In the genomic region with DNA sequence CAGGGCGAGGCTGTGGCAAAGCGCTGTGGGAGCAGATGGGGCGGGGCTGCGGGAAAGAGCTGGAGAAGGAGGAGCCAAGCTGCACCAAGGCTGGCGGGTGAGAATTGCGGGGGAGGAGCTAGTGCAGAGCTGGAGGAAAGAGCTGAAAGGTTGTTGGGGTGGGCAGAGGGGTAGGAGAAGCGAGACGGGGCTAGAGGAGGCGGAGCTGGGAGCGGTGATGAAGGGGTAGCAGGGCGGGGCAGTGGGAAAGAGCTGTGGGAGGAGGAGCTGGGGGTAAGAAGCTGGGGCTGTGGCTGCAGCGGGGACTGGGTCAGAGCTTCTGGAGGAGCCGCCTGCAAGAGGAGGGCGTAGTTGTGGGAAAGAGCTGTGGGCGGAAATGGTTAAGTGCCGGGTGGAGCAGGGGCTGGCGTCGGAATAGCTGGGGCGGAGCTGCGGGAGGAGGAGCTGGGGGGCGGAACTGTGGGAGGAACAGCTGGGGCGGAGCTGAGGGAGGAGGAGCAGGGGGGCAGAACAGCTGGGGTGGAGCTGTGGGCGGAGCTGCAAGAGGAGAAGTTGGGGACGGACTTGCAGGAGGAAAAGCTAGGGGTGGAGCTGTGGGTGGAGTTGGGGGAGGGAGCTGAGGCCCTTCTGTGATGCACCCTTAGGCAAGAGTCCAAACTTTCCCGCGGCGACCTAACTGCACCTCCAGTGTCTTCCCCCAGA, we compare ENCODE assay signal across 8 cellular contexts. TPM values are rescaled to one million over a fixed set of nuclear protein-coding genes. Genes with fewer than 3 reads are reported as not detected.
A peak's percentile ranks its signal among the peaks of the same experiment; 100 is the strongest.
DNase-seq lines count a peak whose midpoint lies in the region; ATAC-seq and TF ChIP-seq lines count a peak whose summit lies in the region.

No MANE protein-coding gene starts in this region.

- peaks cover 13% of the 10 kb centered on the region for H3K79me2 ChIP-seq in GM23248 (ENCODE audit: insufficient read depth)
- peaks cover 11% of the 10 kb centered on the region for H3K79me2 ChIP-seq in Karpas-422 (ENCODE audit: low read length)
- H3K79me2 ChIP-seq in fibroblast of lung (ENCODE audit: control insufficient read depth, insufficient read depth, low read length) = peaks cover 9% of the 10 kb centered on the region

- H3K27ac ChIP-seq in GM23248 (peak overlapping the region; percentile 98), Karpas-422 (ENCODE audit: low read length) (peak overlapping the region; percentile 66), fibroblast of lung (ENCODE audit: insufficient read depth, low read length) (peak overlapping the region; percentile 89)
- H3K27ac ChIP-seq in naive thymus-derived CD4-positive, alpha-beta T cell (ENCODE audit: low read depth, low read length) = peak overlapping the region; percentile 84

- no peaks in the 10 kb centered on the region for H3K4me1 ChIP-seq in GM23248 (ENCODE audit: insufficient read depth)
- H3K4me1 ChIP-seq in Karpas-422 (ENCODE audit: low read length) = peaks cover 2% of the 10 kb centered on the region; the same call in 1 of the 2 replicates
- no peaks in the 10 kb centered on the region for H3K4me1 ChIP-seq in fibroblast of lung (ENCODE audit: control insufficient read depth, extremely low read depth, insufficient read depth, low read length)
- peaks cover 5% of the 10 kb centered on the region in 2 donors for H3K4me1 ChIP-seq in naive thymus-derived CD4-positive, alpha-beta T cell (ENCODE audit: control insufficient read depth in 2 of 2, insufficient read depth in 2 of 2, low read length in 2 of 2)

- H4K20me1 ChIP-seq in GM23248 (ENCODE audit: insufficient read depth) (no peaks in the 10 kb centered on the region), Karpas-422 (ENCODE audit: insufficient read depth, low read depth, low read length) (no peaks in the 10 kb centered on the region), fibroblast of lung (ENCODE audit: control insufficient read depth, extremely low read depth, insufficient read depth, low read length) (no peaks in the 10 kb centered on the region)

- no peaks in the 10 kb centered on the region for H3K9me2 ChIP-seq in GM23248 (ENCODE audit: insufficient read depth)
- no peaks in the 10 kb centered on the region for H3K9me2 ChIP-seq in Karpas-422 (replicated peaks; ENCODE audit: insufficient read depth, low read length)

- H3K27me3 Mint-ChIP-seq in naive thymus-derived CD4-positive, alpha-beta T cell = no peaks in the 10 kb centered on the region
- no peaks in the 10 kb centered on the region for H3K27me3 Mint-ChIP-seq in stimulated activated memory B cell treated with anti-CD40 and anti-IgM and Interleukin-4, amounts not matched to agents 10 μg/mL and 1 μg/mL and 100 μg/mL, for 72 hours

- CTCF ChIA-PET in naive thymus-derived CD4-positive, alpha-beta T cell (lab: Charles Lee) = interaction anchor here (1.9 to 2.3 kb wide), 2 partner anchors 400 to 753 kb away, joined by 5 to 15 read pairs; a partner anchor contains a TSS

- intact Hi-C loops in naive thymus-derived CD4-positive, alpha-beta T cell (cut with micrococcal nuclease) = loop anchor here in 1 of 2 donors (10.0 kb wide), 1 partner anchor 1045 kb away; a partner anchor contains a TSS

- TF ChIP-seq CTCF in fibroblast of lung (conservative IDR thresholded peaks at IDR 0.05 in 1 of 2, IDR thresholded peaks at IDR 0.05 in 1 of 2; ENCODE audit: low read depth in 1 of 2, low read length in 2 of 2) = peak in 1 of 2 donors; percentile 59

- H3F3A ChIP-seq in GM23248 (ENCODE audit: insufficient read depth) = no peaks in the 10 kb centered on the region

- POLR2A ChIA-PET in naive thymus-derived CD4-positive, alpha-beta T cell (lab: Charles Lee) = interaction anchor here (0.5 to 3.4 kb wide), 10 partner anchors 24 to 777 kb away, joined by 3 to 35 read pairs (median 4); a partner anchor contains a TSS

- H2AFZ ChIP-seq in GM23248 (no peak overlapping the region), Karpas-422 (ENCODE audit: low read length) (no peak overlapping the region), fibroblast of lung (ENCODE audit: low read length) (no peak overlapping the region)

- peak overlapping the region; percentile 87 to 98 (median 92) for H3K27ac Mint-ChIP-seq in naive thymus-derived CD4-positive, alpha-beta T cell
- peak overlapping the region; percentile 88 for H3K27ac Mint-ChIP-seq in stimulated activated memory B cell treated with anti-CD40 and anti-IgM and Interleukin-4, amounts not matched to agents 10 μg/mL and 1 μg/mL and 100 μg/mL, for 72 hours

- peaks cover 0 to 1% (median 0%) of the 10 kb centered on the region in 11 donors for H3K9me3 Mint-ChIP-seq in naive thymus-derived CD4-positive, alpha-beta T cell
- no peaks in the 10 kb centered on the region for H3K9me3 Mint-ChIP-seq in stimulated activated memory B cell treated with anti-CD40 and anti-IgM and Interleukin-4, amounts not matched to agents 10 μg/mL and 1 μg/mL and 100 μg/mL, for 72 hours

- H3K27me3 ChIP-seq in GM23248 (replicated peaks; ENCODE audit: insufficient read depth) (no peaks in the 10 kb centered on the region), Karpas-422 (ENCODE audit: low read length) (no peaks in the 10 kb centered on the region), fibroblast of lung (ENCODE audit: control insufficient read depth, insufficient read depth, low read length) (no peaks in the 10 kb centered on the region)
- H3K27me3 ChIP-seq in naive thymus-derived CD4-positive, alpha-beta T cell (ENCODE audit: control insufficient read depth in 2 of 2, insufficient read depth in 2 of 2, low read length in 2 of 2) = no peaks in the 10 kb centered on the region

- peak overlapping the region; percentile 58 for H3K4me2 ChIP-seq in GM23248 (ENCODE audit: unreplicated experiment)
- peak overlapping the region; percentile 76 for H3K4me2 ChIP-seq in Karpas-422 (ENCODE audit: low read depth, low read length, poor library complexity, severe bottlenecking)
- H3K4me2 ChIP-seq in fibroblast of lung (ENCODE audit: extremely low read depth, insufficient read depth, low read length) = peak overlapping the region; percentile 78

- peaks cover 0 to 3% (median 0%) of the 10 kb centered on the region in 5 donors for H3K36me3 Mint-ChIP-seq in naive thymus-derived CD4-positive, alpha-beta T cell
- H3K36me3 Mint-ChIP-seq in stimulated activated memory B cell treated with anti-CD40 and anti-IgM and Interleukin-4, amounts not matched to agents 10 μg/mL and 1 μg/mL and 100 μg/mL, for 72 hours = peaks cover 15% of the 10 kb centered on the region

- WGBS in GM23248 (ENCODE audit: low coverage in 1 of 2, low lambda C conversion rate in 2 of 2, missing lambda C conversion rate in 2 of 2), 2 experiments = 1 to 10% methylated on average over 2 to 24 of the region's 27 CpGs

- H3K36me3 ChIP-seq in GM23248 (ENCODE audit: low read depth) (no peaks in the 10 kb centered on the region), Karpas-422 (ENCODE audit: insufficient read depth, low read length) (no peaks in the 10 kb centered on the region), fibroblast of lung (ENCODE audit: control insufficient read depth, insufficient read depth, low read length) (no peaks in the 10 kb centered on the region)
- H3K36me3 ChIP-seq in naive thymus-derived CD4-positive, alpha-beta T cell (ENCODE audit: control insufficient read depth in 2 of 3, insufficient read depth in 3 of 3, low read length in 3 of 3) = peaks cover 0 to 10% (median 3%) of the 10 kb centered on the region in 3 experiments

- in situ Hi-C loops in GM23248 (cut with MboI) = no loop called here

- H3K9me3 ChIP-seq in GM23248 (ENCODE audit: low read depth) (no peaks in the 10 kb centered on the region), Karpas-422 (ENCODE audit: low read length) (no peaks in the 10 kb centered on the region), fibroblast of lung (ENCODE audit: control insufficient read depth, insufficient read depth, low read depth, low read length) (no peaks in the 10 kb centered on the region)
- H3K9me3 ChIP-seq in naive thymus-derived CD4-positive, alpha-beta T cell (ENCODE audit: control insufficient read depth in 2 of 3, low read length in 3 of 3) = no peaks in the 10 kb centered on the region

- peak overlapping the region; percentile 82 to 96 (median 90) for H3K4me3 Mint-ChIP-seq in naive thymus-derived CD4-positive, alpha-beta T cell
- peak overlapping the region; percentile 95 for H3K4me3 Mint-ChIP-seq in stimulated activated memory B cell treated with anti-CD40 and anti-IgM and Interleukin-4, amounts not matched to agents 10 μg/mL and 1 μg/mL and 100 μg/mL, for 72 hours

- DNase-seq in EL = peak; percentile 97
- DNase-seq in GM23248 = peak; percentile 94
- DNase-seq in Karpas-422 = peak; percentile 96
- peak; percentile 97 for DNase-seq in RKO (ENCODE audit: low spot score)
- DNase-seq in activated T-helper 1 cell treated with anti-CD3 and anti-CD28 coated beads, Interleukin-2, amount 50 U/mL, for 16 hours (ENCODE audit: low read depth in 1 of 2, low spot score in 1 of 2) = peak; percentile 77 to 80
- DNase-seq in fibroblast of lung (ENCODE audit: low read depth in 2 of 2) = peak; percentile 98
- peak; percentile 71 to 94 (median 91) for DNase-seq in naive thymus-derived CD4-positive, alpha-beta T cell

- peak overlapping the region; percentile 92 for H3K9ac ChIP-seq in GM23248
- peak overlapping the region; percentile 65 for H3K9ac ChIP-seq in Karpas-422 (ENCODE audit: low read length)
- H3K9ac ChIP-seq in fibroblast of lung (ENCODE audit: insufficient read depth, low read length) = peak overlapping the region; percentile 76

- ATAC-seq in naive thymus-derived CD4-positive, alpha-beta T cell = peak; percentile 68
- ATAC-seq in stimulated activated memory B cell treated with anti-CD40 and anti-IgM and Interleukin-4, amounts not matched to agents 10 μg/mL and 1 μg/mL and 100 μg/mL, for 72 hours = peak; percentile 76

- peak overlapping the region; percentile 70 for H3K4me3 ChIP-seq in GM23248
- H3K4me3 ChIP-seq in Karpas-422 (ENCODE audit: low read length) = peak overlapping the region; percentile 69
- peak overlapping the region; percentile 29 to 58 (median 40) for H3K4me3 ChIP-seq in fibroblast of lung (replicated peaks in 1 of 4; ENCODE audit: control extremely low read depth in 1 of 4, insufficient read depth in 1 of 4, low read depth in 3 of 4, low read length in 4 of 4)
- H3K4me3 ChIP-seq in naive thymus-derived CD4-positive, alpha-beta T cell (ENCODE audit: low read length) = peak overlapping the region; percentile 63

- H3K4me1 Mint-ChIP-seq in naive thymus-derived CD4-positive, alpha-beta T cell = peaks cover 0 to 12% (median 0%) of the 10 kb centered on the region in 7 donors
- peaks cover 13% of the 10 kb centered on the region for H3K4me1 Mint-ChIP-seq in stimulated activated memory B cell treated with anti-CD40 and anti-IgM and Interleukin-4, amounts not matched to agents 10 μg/mL and 1 μg/mL and 100 μg/mL, for 72 hours

RNA-seq across cellular contexts. Expression of a gene that starts 1.9 kb away (rescaled TPM):
- 24.7 and 28.1 TPM in 2 replicates for total RNA-seq in GM23248 (2014; rRNA removed; shearing (Covaris generic))
- 45.2 and 48.2 TPM in 2 replicates for polyA plus RNA-seq in GM23248 (2016; fragmentation: Nextera tagmentation; extraction: Ambion mirVana)
- 28.2 and 30.3 TPM in 2 replicates for total RNA-seq in Karpas-422 (2014; rRNA removed; shearing (Covaris generic); ENCODE audit: low replicate concordance)
- total RNA-seq in fibroblast of lung = 15.9 and 17.2 TPM in 2 replicates
- 31.6 and 34.9 TPM in 2 replicates for polyA plus RNA-seq in fibroblast of lung
- 28.2 and 32.6 TPM in 2 replicates for polyA plus RNA-seq in fibroblast of lung (2012)
- polyA minus RNA-seq in fibroblast of lung (ENCODE audit: low replicate concordance) = 19.9 and 25.1 TPM in 2 replicates
- 10 to 100 TPM; 43.1 to 59.1 (median 45.4) TPM for total RNA-seq in naive thymus-derived CD4-positive, alpha-beta T cell
- 10 to 100 TPM; 23.3 to 45.3 TPM for polyA plus RNA-seq in naive thymus-derived CD4-positive, alpha-beta T cell

RNA-seq across cellular contexts. Expression of a gene that starts 10.8 kb away (rescaled TPM):
- total RNA-seq in GM23248 (2014; rRNA removed; shearing (Covaris generic)) = not detected in 2 replicates
- polyA plus RNA-seq in GM23248 (2016; fragmentation: Nextera tagmentation; extraction: Ambion mirVana) (not detected in 2 replicates), fibroblast of lung (not detected in 2 replicates)
- total RNA-seq in Karpas-422 (2014; rRNA removed; shearing (Covaris generic); ENCODE audit: low replicate concordance) = not detected in 2 replicates
- total RNA-seq in fibroblast of lung = not detected in 2 replicates
- not detected in 2 replicates for polyA plus RNA-seq in fibroblast of lung (2012)
- polyA minus RNA-seq in fibroblast of lung (ENCODE audit: low replicate concordance) = not detected in 2 replicates
- not detected for total RNA-seq in naive thymus-derived CD4-positive, alpha-beta T cell
- not detected for polyA plus RNA-seq in naive thymus-derived CD4-positive, alpha-beta T cell

RNA-seq across cellular contexts. Expression of a gene that starts 59.2 kb away (rescaled TPM):
- total RNA-seq in GM23248 (2014; rRNA removed; shearing (Covaris generic)) = not detected in 2 replicates
- polyA plus RNA-seq in GM23248 (2016; fragmentation: Nextera tagmentation; extraction: Ambion mirVana) (not detected in 2 replicates), fibroblast of lung (not detected in 2 replicates)
- total RNA-seq in Karpas-422 (2014; rRNA removed; shearing (Covaris generic); ENCODE audit: low replicate concordance) = not detected in 2 replicates
- total RNA-seq in fibroblast of lung = not detected in 2 replicates
- not detected in 2 replicates for polyA plus RNA-seq in fibroblast of lung (2012)
- polyA minus RNA-seq in fibroblast of lung (ENCODE audit: low replicate concordance) = not detected in 2 replicates
- total RNA-seq in naive thymus-derived CD4-positive, alpha-beta T cell = not detected
- polyA plus RNA-seq in naive thymus-derived CD4-positive, alpha-beta T cell = not detected

Comparison
In these comparisons a context has a peak if more than half of its experiments do, and no peak if none do; other contexts are left out.
1. Peak in every context shown above with its lines: DNase-seq, ATAC-seq, H3K4me3 ChIP-seq and H3K27ac ChIP-seq.